ENCODE assay signal across 1 cellular context in the genomic region with DNA sequence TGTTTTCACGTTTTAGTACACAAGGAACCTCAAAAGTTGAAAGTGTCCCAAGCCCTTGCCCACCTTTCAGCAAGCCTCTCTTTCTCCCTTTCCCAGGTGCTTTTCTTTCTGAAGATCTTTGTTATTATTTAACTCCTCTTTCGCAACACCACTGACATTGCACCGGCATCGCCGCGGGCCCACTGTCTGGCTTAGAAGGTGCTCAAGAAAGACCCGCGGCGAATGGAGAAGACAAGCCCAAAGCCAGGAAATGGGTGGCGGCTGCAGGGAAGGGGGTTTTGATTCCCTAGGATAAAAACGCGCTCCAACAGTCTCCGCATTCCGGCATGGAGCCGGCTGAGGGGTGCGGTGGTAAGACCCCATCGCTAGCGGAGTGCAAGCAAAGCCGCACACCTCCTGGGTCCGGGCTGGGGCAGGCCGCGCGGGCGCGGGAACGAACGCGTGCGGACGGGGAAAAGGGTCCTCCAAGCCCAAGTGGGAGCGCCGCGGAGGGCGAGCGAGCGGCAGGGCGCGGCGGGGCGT.
TF ChIP-seq lines count a peak whose summit lies in the region.

No MANE protein-coding gene starts in this region.

TF ChIP-seq in HEK293, 187 proteins besides CTCF, POLR2A, EP300 and RAD21 (continued from another document and continues in another):
- TF ChIP-seq, protein P1, sequence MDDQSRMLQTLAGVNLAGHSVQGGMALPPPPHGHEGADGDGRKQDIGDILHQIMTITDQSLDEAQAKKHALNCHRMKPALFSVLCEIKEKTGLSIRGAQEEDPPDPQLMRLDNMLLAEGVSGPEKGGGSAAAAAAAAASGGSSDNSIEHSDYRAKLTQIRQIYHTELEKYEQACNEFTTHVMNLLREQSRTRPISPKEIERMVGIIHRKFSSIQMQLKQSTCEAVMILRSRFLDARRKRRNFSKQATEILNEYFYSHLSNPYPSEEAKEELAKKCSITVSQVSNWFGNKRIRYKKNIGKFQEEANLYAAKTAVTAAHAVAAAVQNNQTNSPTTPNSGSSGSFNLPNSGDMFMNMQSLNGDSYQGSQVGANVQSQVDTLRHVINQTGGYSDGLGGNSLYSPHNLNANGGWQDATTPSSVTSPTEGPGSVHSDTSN (CRISPR knock-in tag; IDR thresholded peaks at IDR 0.05) = no peak
- TF ChIP-seq IKZF3 (tag by site-specific recombination; IDR thresholded peaks at IDR 0.05) = 0 out of 2 replicates have a peak, but pooled peaks have one; percentile 31
- TF ChIP-seq, protein P2, sequence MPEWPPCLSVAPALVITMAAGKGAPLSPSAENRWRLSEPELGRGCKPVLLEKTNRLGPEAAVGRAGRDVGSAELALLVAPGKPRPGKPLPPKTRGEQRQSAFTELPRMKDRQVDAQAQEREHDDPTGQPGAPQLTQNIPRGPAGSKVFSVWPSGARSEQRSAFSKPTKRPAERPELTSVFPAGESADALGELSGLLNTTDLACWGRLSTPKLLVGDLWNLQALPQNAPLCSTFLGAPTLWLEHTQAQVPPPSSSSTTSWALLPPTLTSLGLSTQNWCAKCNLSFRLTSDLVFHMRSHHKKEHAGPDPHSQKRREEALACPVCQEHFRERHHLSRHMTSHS (tag by site-specific recombination; IDR thresholded peaks at IDR 0.05) = no peak
- TF ChIP-seq ZNF37A (tag by site-specific recombination; IDR thresholded peaks at IDR 0.05) = no peak
- TF ChIP-seq ZNF121 (tag by site-specific recombination; IDR thresholded peaks at IDR 0.05) = no peak
- TF ChIP-seq ZNF132 (tag by site-specific recombination; IDR thresholded peaks at IDR 0.05; ENCODE audit: borderline replicate concordance) = no peak
- no peak; the same call in 1 of the 2 replicates for TF ChIP-seq ZNF561 (tag by site-specific recombination; IDR thresholded peaks at IDR 0.05; ENCODE audit: borderline replicate concordance)
- TF ChIP-seq ZNF214 (tag by site-specific recombination; IDR thresholded peaks at IDR 0.05; ENCODE audit: borderline replicate concordance) = no peak
- no peak for TF ChIP-seq ZNF555 (tag by site-specific recombination; conservative IDR thresholded peaks at IDR 0.05)
- TF ChIP-seq GLI4 (tag by site-specific recombination; IDR thresholded peaks at IDR 0.05) = no peak
- TF ChIP-seq ZNF776 (tag by site-specific recombination; IDR thresholded peaks at IDR 0.05; ENCODE audit: borderline replicate concordance) = no peak
- 0 out of 2 replicates have a peak, but pooled peaks have one; percentile 47 for TF ChIP-seq ZNF366 (tag by site-specific recombination; conservative IDR thresholded peaks at IDR 0.05)
- TF ChIP-seq ZNF280D (tag by site-specific recombination; IDR thresholded peaks at IDR 0.05) = no peak
- TF ChIP-seq ZNF549 (tag by site-specific recombination; IDR thresholded peaks at IDR 0.05) = no peak
- TF ChIP-seq, protein P3, sequence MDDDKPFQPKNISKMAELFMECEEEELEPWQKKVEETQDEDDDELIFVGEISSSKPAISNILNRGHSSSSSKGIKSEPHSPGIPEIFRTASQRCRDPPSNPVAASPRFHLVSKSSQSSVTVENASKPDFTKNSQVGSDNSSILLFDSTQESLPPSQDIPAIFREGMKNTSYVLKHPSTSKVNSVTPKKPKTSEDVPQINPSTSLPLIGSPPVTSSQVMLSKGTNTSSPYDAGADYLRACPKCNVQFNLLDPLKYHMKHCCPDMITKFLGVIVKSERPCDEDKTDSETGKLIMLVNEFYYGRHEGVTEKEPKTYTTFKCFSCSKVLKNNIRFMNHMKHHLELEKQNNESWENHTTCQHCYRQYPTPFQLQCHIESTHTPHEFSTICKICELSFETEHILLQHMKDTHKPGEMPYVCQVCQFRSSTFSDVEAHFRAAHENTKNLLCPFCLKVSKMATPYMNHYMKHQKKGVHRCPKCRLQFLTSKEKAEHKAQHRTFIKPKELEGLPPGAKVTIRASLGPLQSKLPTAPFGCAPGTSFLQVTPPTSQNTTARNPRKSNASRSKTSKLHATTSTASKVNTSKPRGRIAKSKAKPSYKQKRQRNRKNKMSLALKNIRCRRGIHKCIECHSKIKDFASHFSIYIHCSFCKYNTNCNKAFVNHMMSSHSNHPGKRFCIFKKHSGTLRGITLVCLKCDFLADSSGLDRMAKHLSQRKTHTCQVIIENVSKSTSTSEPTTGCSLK (tag by site-specific recombination; IDR thresholded peaks at IDR 0.05) = no peak
- TF ChIP-seq ZNF626 (tag by site-specific recombination; IDR thresholded peaks at IDR 0.05) = no peak
- TF ChIP-seq, protein P4, sequence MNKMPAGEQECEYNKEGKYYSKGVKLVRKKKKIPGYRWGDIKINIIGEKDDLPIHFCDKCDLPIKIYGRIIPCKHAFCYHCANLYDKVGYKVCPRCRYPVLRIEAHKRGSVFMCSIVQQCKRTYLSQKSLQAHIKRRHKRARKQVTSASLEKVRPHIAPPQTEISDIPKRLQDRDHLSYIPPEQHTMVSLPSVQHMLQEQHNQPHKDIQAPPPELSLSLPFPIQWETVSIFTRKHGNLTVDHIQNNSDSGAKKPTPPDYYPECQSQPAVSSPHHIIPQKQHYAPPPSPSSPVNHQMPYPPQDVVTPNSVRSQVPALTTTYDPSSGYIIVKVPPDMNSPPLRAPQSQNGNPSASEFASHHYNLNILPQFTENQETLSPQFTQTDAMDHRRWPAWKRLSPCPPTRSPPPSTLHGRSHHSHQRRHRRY (tag by site-specific recombination; IDR thresholded peaks at IDR 0.05) = no peak
- TF ChIP-seq ZNF398 (tag by site-specific recombination; IDR thresholded peaks at IDR 0.05) = no peak
- TF ChIP-seq MZF1 (tag by site-specific recombination; IDR thresholded peaks at IDR 0.05; ENCODE audit: borderline replicate concordance) = no peak
- TF ChIP-seq TCF7L2 (IDR thresholded peaks at IDR 0.05; ENCODE audit: borderline replicate concordance, low read depth, low read length) = no peak
- no peak for TF ChIP-seq ZNF202 (tag by site-specific recombination; IDR thresholded peaks at IDR 0.05; ENCODE audit: borderline replicate concordance)
- TF ChIP-seq ZNF23 (tag by site-specific recombination; IDR thresholded peaks at IDR 0.05; ENCODE audit: borderline replicate concordance) = no peak
- no peak for TF ChIP-seq ZNF350 (tag by site-specific recombination; IDR thresholded peaks at IDR 0.05)
- TF ChIP-seq KLF8 (tag by site-specific recombination; IDR thresholded peaks at IDR 0.05) = 0 out of 2 replicates have a peak, but pooled peaks have one; percentile 11
- TF ChIP-seq, protein P5, sequence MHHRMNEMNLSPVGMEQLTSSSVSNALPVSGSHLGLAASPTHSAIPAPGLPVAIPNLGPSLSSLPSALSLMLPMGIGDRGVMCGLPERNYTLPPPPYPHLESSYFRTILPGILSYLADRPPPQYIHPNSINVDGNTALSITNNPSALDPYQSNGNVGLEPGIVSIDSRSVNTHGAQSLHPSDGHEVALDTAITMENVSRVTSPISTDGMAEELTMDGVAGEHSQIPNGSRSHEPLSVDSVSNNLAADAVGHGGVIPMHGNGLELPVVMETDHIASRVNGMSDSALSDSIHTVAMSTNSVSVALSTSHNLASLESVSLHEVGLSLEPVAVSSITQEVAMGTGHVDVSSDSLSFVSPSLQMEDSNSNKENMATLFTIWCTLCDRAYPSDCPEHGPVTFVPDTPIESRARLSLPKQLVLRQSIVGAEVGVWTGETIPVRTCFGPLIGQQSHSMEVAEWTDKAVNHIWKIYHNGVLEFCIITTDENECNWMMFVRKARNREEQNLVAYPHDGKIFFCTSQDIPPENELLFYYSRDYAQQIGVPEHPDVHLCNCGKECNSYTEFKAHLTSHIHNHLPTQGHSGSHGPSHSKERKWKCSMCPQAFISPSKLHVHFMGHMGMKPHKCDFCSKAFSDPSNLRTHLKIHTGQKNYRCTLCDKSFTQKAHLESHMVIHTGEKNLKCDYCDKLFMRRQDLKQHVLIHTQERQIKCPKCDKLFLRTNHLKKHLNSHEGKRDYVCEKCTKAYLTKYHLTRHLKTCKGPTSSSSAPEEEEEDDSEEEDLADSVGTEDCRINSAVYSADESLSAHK (tag by site-specific recombination; IDR thresholded peaks at IDR 0.05) = no peak
- no peak for TF ChIP-seq TSHZ1 (tag by site-specific recombination; IDR thresholded peaks at IDR 0.05; ENCODE audit: borderline replicate concordance)
- TF ChIP-seq, protein P6, sequence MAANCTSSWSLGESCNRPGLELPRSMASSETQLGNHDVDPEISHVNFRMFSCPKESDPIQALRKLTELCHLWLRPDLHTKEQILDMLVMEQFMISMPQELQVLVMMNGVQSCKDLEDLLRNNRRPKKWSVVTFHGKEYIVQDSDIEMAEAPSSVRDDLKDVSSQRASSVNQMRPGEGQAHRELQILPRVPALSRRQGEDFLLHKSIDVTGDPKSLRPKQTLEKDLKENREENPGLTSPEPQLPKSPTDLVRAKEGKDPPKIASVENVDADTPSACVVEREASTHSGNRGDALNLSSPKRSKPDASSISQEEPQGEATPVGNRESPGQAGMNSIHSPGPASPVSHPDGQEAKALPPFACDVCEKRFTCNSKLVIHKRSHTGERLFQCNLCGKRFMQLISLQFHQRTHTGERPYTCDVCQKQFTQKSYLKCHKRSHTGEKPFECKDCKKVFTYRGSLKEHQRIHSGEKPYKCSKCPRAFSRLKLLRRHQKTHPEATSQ (tag by site-specific recombination; IDR thresholded peaks at IDR 0.05) = no peak
- no peak for TF ChIP-seq ZNF184 (tag by site-specific recombination; IDR thresholded peaks at IDR 0.05)
- no peak for TF ChIP-seq BCL11A (tag by site-specific recombination; IDR thresholded peaks at IDR 0.05; ENCODE audit: low read depth)
- TF ChIP-seq, protein P7, sequence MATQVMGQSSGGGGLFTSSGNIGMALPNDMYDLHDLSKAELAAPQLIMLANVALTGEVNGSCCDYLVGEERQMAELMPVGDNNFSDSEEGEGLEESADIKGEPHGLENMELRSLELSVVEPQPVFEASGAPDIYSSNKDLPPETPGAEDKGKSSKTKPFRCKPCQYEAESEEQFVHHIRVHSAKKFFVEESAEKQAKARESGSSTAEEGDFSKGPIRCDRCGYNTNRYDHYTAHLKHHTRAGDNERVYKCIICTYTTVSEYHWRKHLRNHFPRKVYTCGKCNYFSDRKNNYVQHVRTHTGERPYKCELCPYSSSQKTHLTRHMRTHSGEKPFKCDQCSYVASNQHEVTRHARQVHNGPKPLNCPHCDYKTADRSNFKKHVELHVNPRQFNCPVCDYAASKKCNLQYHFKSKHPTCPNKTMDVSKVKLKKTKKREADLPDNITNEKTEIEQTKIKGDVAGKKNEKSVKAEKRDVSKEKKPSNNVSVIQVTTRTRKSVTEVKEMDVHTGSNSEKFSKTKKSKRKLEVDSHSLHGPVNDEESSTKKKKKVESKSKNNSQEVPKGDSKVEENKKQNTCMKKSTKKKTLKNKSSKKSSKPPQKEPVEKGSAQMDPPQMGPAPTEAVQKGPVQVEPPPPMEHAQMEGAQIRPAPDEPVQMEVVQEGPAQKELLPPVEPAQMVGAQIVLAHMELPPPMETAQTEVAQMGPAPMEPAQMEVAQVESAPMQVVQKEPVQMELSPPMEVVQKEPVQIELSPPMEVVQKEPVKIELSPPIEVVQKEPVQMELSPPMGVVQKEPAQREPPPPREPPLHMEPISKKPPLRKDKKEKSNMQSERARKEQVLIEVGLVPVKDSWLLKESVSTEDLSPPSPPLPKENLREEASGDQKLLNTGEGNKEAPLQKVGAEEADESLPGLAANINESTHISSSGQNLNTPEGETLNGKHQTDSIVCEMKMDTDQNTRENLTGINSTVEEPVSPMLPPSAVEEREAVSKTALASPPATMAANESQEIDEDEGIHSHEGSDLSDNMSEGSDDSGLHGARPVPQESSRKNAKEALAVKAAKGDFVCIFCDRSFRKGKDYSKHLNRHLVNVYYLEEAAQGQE (tag by site-specific recombination; IDR thresholded peaks at IDR 0.05) = no peak
